In genomic region chr22:31540966-31541365, GRCh38 we compare ENCODE assay signal across 8 cellular contexts.
"Had no signal": no experiment of that assay in that cellular context is flagged by ENCODE, and none has a peak within 500 bp of the region (broad histone marks: within the 10 kb centered on the region; RNA-seq: fewer than 3 reads in every experiment).

No MANE protein-coding gene starts in this region.

- H3K9me3 Mint-ChIP-seq: activated B cell treated with CpG ODN at 0.5 μM for 24 hours had no signal

- H3K4me3 Mint-ChIP-seq: activated B cell treated with CpG ODN at 0.5 μM for 24 hours had no signal

- H3K27ac Mint-ChIP-seq: activated B cell treated with CpG ODN at 0.5 μM for 24 hours had no signal

- H3K27me3 Mint-ChIP-seq: activated B cell treated with CpG ODN at 0.5 μM for 24 hours had no signal

- DNase-seq: activated B cell treated with CpG ODN at 0.5 μM for 24 hours, activated T-cell treated with anti-CD3 and anti-CD28 coated beads for 4 hours, aorta, dorsolateral prefrontal cortex, kidney glomerular epithelial cell, SJCRH30, SW 1271, trophoblast cell had no signal
